Comparison of ENCODE assay signal across 12 cellular contexts in the genomic region with DNA sequence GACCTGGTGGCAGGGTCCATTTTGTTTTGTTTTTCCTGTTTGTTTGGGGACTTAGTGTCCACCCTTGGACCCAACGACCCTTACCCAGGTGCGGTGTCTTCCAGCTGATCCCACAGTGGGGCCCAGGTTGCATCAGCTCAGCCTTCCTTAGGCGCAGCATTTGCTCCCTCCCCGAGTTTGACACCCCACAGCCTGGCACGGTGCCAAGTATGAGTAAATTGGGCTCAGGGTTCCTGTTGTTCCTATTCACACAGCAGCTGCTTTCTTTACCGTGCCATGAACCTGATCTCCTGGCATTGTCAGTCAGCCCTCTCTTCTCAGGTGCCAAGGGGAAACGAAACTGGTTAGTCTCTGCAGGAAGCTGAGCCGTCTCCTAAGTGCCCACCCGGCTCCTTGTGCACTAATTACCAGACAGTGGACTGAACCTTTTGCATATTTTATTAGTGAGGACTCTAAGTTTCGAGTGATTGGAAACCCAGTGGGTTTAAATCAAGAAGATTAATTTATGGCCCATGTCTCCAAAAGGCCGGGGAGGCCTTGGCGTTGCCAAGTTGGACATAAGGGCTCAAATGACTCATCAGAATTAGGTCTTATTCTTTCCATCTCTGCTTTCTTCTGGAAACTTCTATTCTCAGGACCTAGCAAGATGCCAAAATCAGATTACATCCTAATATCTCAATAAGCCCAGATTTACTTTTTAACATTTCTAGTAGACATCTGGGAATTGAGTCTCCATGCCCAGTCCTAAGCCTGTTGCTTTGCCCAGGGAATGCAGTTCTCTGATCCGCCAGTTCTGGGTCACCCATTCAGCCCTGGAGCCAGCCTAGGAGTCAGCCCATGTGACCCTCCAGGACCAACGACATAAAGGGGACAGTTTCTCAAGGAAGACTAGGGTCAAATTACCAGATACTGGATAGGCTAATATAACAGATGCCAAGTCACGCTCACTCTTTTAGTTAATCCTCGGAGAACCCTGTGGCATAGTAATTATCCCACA.
DNase-seq lines count a peak whose midpoint lies in the region; ATAC-seq and TF ChIP-seq lines count a peak whose summit lies in the region.
"Had no signal": no experiment of that assay in that cellular context is flagged by ENCODE, and none has a peak within 500 bp of the region (broad histone marks: within the 10 kb centered on the region; RNA-seq: fewer than 3 reads in every experiment).

No MANE protein-coding gene starts in this region.

- no peaks in the 10 kb centered on the region for H3K9me3 Mint-ChIP-seq in activated CD4-positive, alpha-beta memory T cell treated with anti-CD3 and anti-CD28 coated beads for 36 hours
- H3K9me3 Mint-ChIP-seq: CD4-positive, alpha-beta memory T cell had no signal

- ATAC-seq in omental fat pad (ENCODE audit: low FRiP score) (peak; percentile 60), lower lobe of right lung (no peak), GM19397 (IDR thresholded peaks at IDR 0.05; ENCODE audit: unreplicated experiment) (no peak)
- ATAC-seq: Panc1 had no signal

- H3K36me3 Mint-ChIP-seq in activated CD4-positive, alpha-beta memory T cell treated with anti-CD3 and anti-CD28 coated beads for 36 hours, result peaks cover 20% of the 10 kb centered on the region

- H3K36me3 ChIP-seq in lower lobe of right lung, result no peaks in the 10 kb centered on the region

- no peaks in the 10 kb centered on the region for H3K4me1 ChIP-seq in lower lobe of right lung

- H3K4me1 Mint-ChIP-seq in activated CD4-positive, alpha-beta memory T cell treated with anti-CD3 and anti-CD28 coated beads for 36 hours (ENCODE audit: low read depth), result peaks cover 22% of the 10 kb centered on the region

- no peak for TF ChIP-seq CTCF in omental fat pad (IDR thresholded peaks at IDR 0.05)
- no peak for TF ChIP-seq CTCF in lower lobe of right lung (IDR thresholded peaks at IDR 0.05)

- H3K27ac ChIP-seq in lower lobe of right lung, result no peak overlapping the region

- H3K27me3 ChIP-seq in lower lobe of right lung (ENCODE audit: low read depth), result no peaks in the 10 kb centered on the region

- H3K27ac Mint-ChIP-seq in activated CD4-positive, alpha-beta memory T cell treated with anti-CD3 and anti-CD28 coated beads for 36 hours, result no peak overlapping the region
- H3K27ac Mint-ChIP-seq: CD4-positive, alpha-beta memory T cell had no signal

- CTCF ChIA-PET in activated CD4-positive, alpha-beta memory T cell treated with anti-CD3 and anti-CD28 coated beads for 36 hours (lab: Charles Lee), result no interaction called here

- POLR2A ChIA-PET in activated CD4-positive, alpha-beta memory T cell treated with anti-CD3 and anti-CD28 coated beads for 36 hours (lab: Charles Lee), result no interaction called here

- H3K4me3 Mint-ChIP-seq in activated CD4-positive, alpha-beta memory T cell treated with anti-CD3 and anti-CD28 coated beads for 36 hours, result no peak overlapping the region
- H3K4me3 Mint-ChIP-seq: CD4-positive, alpha-beta memory T cell had no signal

- intact Hi-C loops in activated CD4-positive, alpha-beta memory T cell treated with anti-CD3 and anti-CD28 coated beads for 36 hours (cut with micrococcal nuclease), result no loop called here
- intact Hi-C loops in lower lobe of right lung (cut with DNase I), result no loop called here

- no peaks in the 10 kb centered on the region for H3K27me3 Mint-ChIP-seq in activated CD4-positive, alpha-beta memory T cell treated with anti-CD3 and anti-CD28 coated beads for 36 hours

- no peak overlapping the region for H3K4me3 ChIP-seq in lower lobe of right lung

- DNase-seq in G401 (ENCODE audit: low spot score) (peak; percentile 42), NCI-H345 (lab: John Stamatoyannopoulos, UW) (peak; percentile 98), cerebellar cortex (ENCODE audit: low spot score) (peak; percentile 30), omental fat pad (ENCODE audit: low spot score) (peak; percentile 36), T-helper 1 cell (no peak), lower lobe of right lung (no peak)
- DNase-seq in activated CD4-positive, alpha-beta memory T cell treated with anti-CD3 and anti-CD28 coated beads for 36 hours, result no peak
- DNase-seq: activated CD8-positive, alpha-beta memory T cell treated with anti-CD3 and anti-CD28 coated beads, Interleukin-2, amount 50 U/mL, for 48 hours; CD4-positive, alpha-beta memory T cell; effector CD8-positive, alpha-beta T cell had no signal

- no peaks in the 10 kb centered on the region for H3K9me3 ChIP-seq in lower lobe of right lung

- in situ Hi-C loops in G401 (cut with HindIII; ENCODE audit: low sequenced_read_pairs), result no loop called here

Comparison
In these comparisons a context has a peak if more than half of its experiments do, and no peak if none do; other contexts are left out.
1. DNase-seq: peak in G401 (single experiment), NCI-H345 (single experiment), cerebellar cortex (single experiment) and omental fat pad (single experiment); none in activated CD4-positive, alpha-beta memory T cell treated with anti-CD3 and anti-CD28 coated beads for 36 hours (single experiment), T-helper 1 cell (0 of 5) and lower lobe of right lung (single experiment).